Comparison of ENCODE assay signal across 10 cellular contexts in the genomic region with DNA sequence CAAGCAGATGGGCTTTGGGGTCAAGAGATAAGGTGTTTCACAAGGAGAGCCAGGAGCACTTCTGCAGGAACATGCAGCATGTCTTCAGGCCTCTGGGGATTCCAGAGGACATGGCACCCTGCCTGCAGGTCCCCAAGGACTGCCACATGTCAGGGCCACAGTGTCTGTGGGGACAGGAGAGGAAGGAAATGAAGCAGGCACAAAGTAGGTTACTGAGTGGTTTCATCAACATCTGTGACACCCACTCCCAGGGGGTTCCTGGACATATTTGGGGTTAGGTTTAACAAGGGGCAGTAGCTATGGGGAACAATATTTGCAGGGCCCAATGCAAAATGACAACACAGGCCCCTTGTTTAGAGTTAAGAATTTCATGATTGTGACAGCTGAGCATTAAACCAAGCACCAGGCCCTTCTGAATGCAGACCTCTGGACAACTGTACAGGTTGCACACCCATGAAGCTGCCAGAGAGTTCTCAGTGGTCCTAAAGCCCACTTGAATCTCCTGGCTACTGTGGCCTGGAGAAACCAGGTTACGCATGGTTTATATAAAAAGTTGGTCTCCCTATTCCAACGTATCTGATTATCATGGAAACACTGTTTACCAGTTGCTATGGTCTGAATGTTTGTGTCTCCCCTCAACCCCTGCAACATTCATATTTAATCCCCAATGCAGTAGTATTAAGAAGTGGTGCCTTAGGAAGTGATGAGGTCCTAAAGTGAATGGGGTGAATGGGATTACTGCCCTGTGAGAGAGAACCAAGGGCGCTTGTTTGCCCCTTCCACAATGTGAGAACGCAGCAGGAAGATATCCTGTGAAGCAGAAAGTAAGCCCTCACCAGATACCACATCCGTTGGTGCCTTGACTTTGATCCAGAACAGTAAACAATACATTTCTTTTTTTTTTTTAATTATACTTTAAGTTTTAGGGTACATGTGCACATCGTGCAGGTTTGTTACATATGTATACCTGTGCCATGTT. TPM values are rescaled to one million over a fixed set of nuclear protein-coding genes. Genes with fewer than 3 reads are reported as not detected.
DNase-seq lines count a peak whose midpoint lies in the region; ATAC-seq lines count a peak whose summit lies in the region.
"Had no signal": no experiment of that assay in that cellular context is flagged by ENCODE, and none has a peak within 500 bp of the region (broad histone marks: within the 10 kb centered on the region; RNA-seq: fewer than 3 reads in every experiment).

No MANE protein-coding gene starts in this region.

- H3K36me3 ChIP-seq in CD8-positive, alpha-beta memory T cell (ENCODE audit: insufficient read depth, low read length), result no peaks in the 10 kb centered on the region
- no peaks in the 10 kb centered on the region for H3K36me3 ChIP-seq in mesendoderm (ENCODE audit: control insufficient read depth, insufficient read depth, low read length)

- H3K27ac Mint-ChIP-seq in CD8-positive, alpha-beta memory T cell, result peak overlapping the region; percentile 94 to 98 (median 95)
- H3K27ac Mint-ChIP-seq in dendritic cell treated with granulocyte-macrophage colony-stimulating factor and Interleukin-4, amounts not matched to agents 40 ng/mL and 50 ng/mL, for 4 days, result peak overlapping the region; percentile 50

- no peak overlapping the region for H3K23ac ChIP-seq in mesendoderm (ENCODE audit: low read length)

- H3K56ac ChIP-seq in mesendoderm (ENCODE audit: low read length), result no peak overlapping the region

- POLR2A ChIA-PET in CD8-positive, alpha-beta memory T cell (lab: Charles Lee), result interaction anchor here (0.6 to 1.9 kb wide), 4 partner anchors 9 to 131 kb away, joined by 3 to 12 read pairs (median 7); a partner anchor contains a TSS

- H3K27me3 Mint-ChIP-seq in CD8-positive, alpha-beta memory T cell, result peaks cover 0 to 1% of the 10 kb centered on the region in 2 donors
- no peaks in the 10 kb centered on the region for H3K27me3 Mint-ChIP-seq in dendritic cell treated with granulocyte-macrophage colony-stimulating factor and Interleukin-4, amounts not matched to agents 40 ng/mL and 50 ng/mL, for 4 days

- H3K27me3 ChIP-seq in CD8-positive, alpha-beta memory T cell (ENCODE audit: insufficient read depth, low read length, poor library complexity, severe bottlenecking), result no peaks in the 10 kb centered on the region
- no peaks in the 10 kb centered on the region for H3K27me3 ChIP-seq in mesendoderm (ENCODE audit: insufficient read depth, low read length, poor library complexity)
- H3K27me3 ChIP-seq: testis had no signal

- no peak overlapping the region for H3K4ac ChIP-seq in mesendoderm (ENCODE audit: low read depth, low read length)

- H3K18ac ChIP-seq in mesendoderm (ENCODE audit: low read length), result no peak overlapping the region

- H2BK15ac ChIP-seq in mesendoderm (replicated peaks; ENCODE audit: low read depth), result no peak overlapping the region

- H3K27ac ChIP-seq in CD8-positive, alpha-beta memory T cell (ENCODE audit: low read depth, low read length), result peak overlapping the region; percentile 49
- H3K27ac ChIP-seq in mesendoderm (ENCODE audit: low read depth, low read length), result no peak overlapping the region
- H3K27ac ChIP-seq: testis had no signal

- peaks cover 82 to 96% (median 94%) of the 10 kb centered on the region in 3 donors for H3K4me1 Mint-ChIP-seq in CD8-positive, alpha-beta memory T cell
- H3K4me1 Mint-ChIP-seq in dendritic cell treated with granulocyte-macrophage colony-stimulating factor and Interleukin-4, amounts not matched to agents 40 ng/mL and 50 ng/mL, for 4 days (ENCODE audit: low read depth), result peaks cover 32% of the 10 kb centered on the region

- no peaks in the 10 kb centered on the region for H3K79me1 ChIP-seq in mesendoderm (ENCODE audit: low read length)

- H4K5ac ChIP-seq in mesendoderm (ENCODE audit: low read length), result no peak overlapping the region

- H3K4me3 ChIP-seq in CD8-positive, alpha-beta memory T cell (ENCODE audit: low read length), result peak overlapping the region; percentile 42
- no peak overlapping the region for H3K4me3 ChIP-seq in mesendoderm (ENCODE audit: low read length)
- H3K4me3 ChIP-seq: testis had no signal

- CTCF ChIA-PET in CD8-positive, alpha-beta memory T cell (lab: Charles Lee), result interaction anchor here (0.7 to 3.2 kb wide), 7 partner anchors 21 to 129 kb away, joined by 3 to 11 read pairs (median 4); no protein-coding TSS in a partner anchor

- no peak overlapping the region for H2BK120ac ChIP-seq in mesendoderm (ENCODE audit: low read depth, low read length)

- H2BK5ac ChIP-seq in mesendoderm (ENCODE audit: low read length), result no peak overlapping the region

- peak; percentile 77 for ATAC-seq in GM21825 (IDR thresholded peaks at IDR 0.05; ENCODE audit: unreplicated experiment)

- no peaks in the 10 kb centered on the region for H3K36me3 Mint-ChIP-seq in CD8-positive, alpha-beta memory T cell
- no peaks in the 10 kb centered on the region for H3K36me3 Mint-ChIP-seq in dendritic cell treated with granulocyte-macrophage colony-stimulating factor and Interleukin-4, amounts not matched to agents 40 ng/mL and 50 ng/mL, for 4 days (ENCODE audit: low read depth)

- WGBS in mesendoderm (ENCODE audit: extremely low coverage, insufficient coverage, low lambda C conversion rate), result no CpG with 5 or more reads among the region's 6 CpGs

- H3K4me3 Mint-ChIP-seq in CD8-positive, alpha-beta memory T cell, result peak overlapping the region; percentile 37 to 88 (median 85)
- H3K4me3 Mint-ChIP-seq in dendritic cell treated with granulocyte-macrophage colony-stimulating factor and Interleukin-4, amounts not matched to agents 40 ng/mL and 50 ng/mL, for 4 days, result no peak overlapping the region

- no peak overlapping the region for H3K4me2 ChIP-seq in mesendoderm (ENCODE audit: low read length)

- no peak overlapping the region for H2AK5ac ChIP-seq in mesendoderm (ENCODE audit: low read length)

- H4K8ac ChIP-seq in mesendoderm (ENCODE audit: low read depth, low read length), result no peak overlapping the region

- H3K4me1 ChIP-seq in CD8-positive, alpha-beta memory T cell (ENCODE audit: insufficient read depth, low read length), result peaks cover 88% of the 10 kb centered on the region
- no peaks in the 10 kb centered on the region for H3K4me1 ChIP-seq in mesendoderm (ENCODE audit: control insufficient read depth, low read depth, low read length)
- H3K4me1 ChIP-seq: testis had no signal

- H3K9me3 Mint-ChIP-seq in CD8-positive, alpha-beta memory T cell, result no peaks in the 10 kb centered on the region
- H3K9me3 Mint-ChIP-seq in dendritic cell treated with granulocyte-macrophage colony-stimulating factor and Interleukin-4, amounts not matched to agents 40 ng/mL and 50 ng/mL, for 4 days, result no peaks in the 10 kb centered on the region

- DNase-seq in CD8-positive, alpha-beta memory T cell, result peak; percentile 40 to 84 (median 73)
- DNase-seq in T follicular helper cell (ENCODE audit: low read depth) (peak; percentile 58), mesendoderm (no peak), NCI-H1105 treated with DMSO at 0.1 percent for 48 hours (lab: John Stamatoyannopoulos, UW) (no peak), NCI-H69 (lab: John Stamatoyannopoulos, UW) (no peak), HK-2 (ENCODE audit: unreplicated experiment) (no peak)
- DNase-seq: erythroblast, testis had no signal

- H3K9ac ChIP-seq in mesendoderm (ENCODE audit: low read length), result no peak overlapping the region

- intact Hi-C loops in dendritic cell treated with granulocyte-macrophage colony-stimulating factor and Interleukin-4, amounts not matched to agents 40 ng/mL and 50 ng/mL, for 4 days (cut with micrococcal nuclease), result no loop called here

- no peaks in the 10 kb centered on the region for H3K9me3 ChIP-seq in CD8-positive, alpha-beta memory T cell (ENCODE audit: low read length)
- H3K9me3 ChIP-seq: testis had no signal

- no peaks in the 10 kb centered on the region for H3K79me2 ChIP-seq in mesendoderm (ENCODE audit: control insufficient read depth, insufficient read depth, low read length)

RNA-seq across cellular contexts. Expression of a gene that starts 48.2 kb away (rescaled TPM):
- 10 to 100 TPM; 30.2 to 33.7 TPM for total RNA-seq in CD8-positive, alpha-beta memory T cell
- polyA plus RNA-seq in CD8-positive, alpha-beta memory T cell, result 38.6 TPM
- 8.1 TPM for polyA plus RNA-seq in mesendoderm (2013, experiment 1 of 2)
- polyA plus RNA-seq in mesendoderm (2013, experiment 2 of 2), result 8.6 TPM

RNA-seq across cellular contexts. Expression of a gene that starts 50.2 kb away (rescaled TPM):
- 10 to 100 TPM; 71.7 to 74.0 TPM for total RNA-seq in CD8-positive, alpha-beta memory T cell
- 114 TPM for polyA plus RNA-seq in CD8-positive, alpha-beta memory T cell
- 36.8 TPM for polyA plus RNA-seq in mesendoderm (2013, experiment 1 of 2)
- 32.8 TPM for polyA plus RNA-seq in mesendoderm (2013, experiment 2 of 2)

Comparison
In these comparisons a context has a peak if more than half of its experiments do, and no peak if none do; other contexts are left out.
1. DNase-seq: peak in CD8-positive, alpha-beta memory T cell (5 of 5) and T follicular helper cell (single experiment); none in mesendoderm (single experiment), NCI-H1105 treated with DMSO at 0.1 percent for 48 hours (single experiment), NCI-H69 (single experiment) and HK-2 (single experiment).